1 cellular context compared by ENCODE assay signal in the genomic region with DNA sequence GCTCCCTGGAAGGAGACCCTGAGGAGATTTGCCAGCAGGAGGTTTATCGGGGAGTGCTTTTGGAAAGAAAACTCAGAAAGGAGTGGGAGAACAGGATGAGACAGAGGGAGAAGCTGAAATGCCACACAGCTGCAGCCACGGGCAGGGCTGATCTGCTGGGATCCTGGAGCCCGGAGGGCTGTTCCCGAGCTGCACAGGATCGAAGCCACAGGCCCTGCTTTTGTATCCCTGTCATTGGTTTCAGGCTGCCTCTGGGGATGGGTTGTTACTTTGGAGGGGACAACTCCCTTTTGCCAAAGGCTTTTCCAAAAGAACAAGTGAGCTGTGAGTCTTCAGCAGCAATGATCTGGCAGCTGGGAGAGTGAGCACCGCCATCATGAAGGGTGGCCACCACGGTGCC.
TF ChIP-seq lines count a peak whose summit lies in the region.

No MANE protein-coding gene starts in this region.

TF ChIP-seq in WTC11, 78 proteins besides CTCF, POLR2A, EP300 and RAD21 (continued from another document):
- no peak for TF ChIP-seq ZNF425 (CRISPR knock-in tag; conservative IDR thresholded peaks at IDR 0.05)
- TF ChIP-seq STAT6 (CRISPR knock-in tag; conservative IDR thresholded peaks at IDR 0.05; ENCODE audit: low read depth): no peak
